Comparison of ENCODE assay signal across 15 cellular contexts in genomic region chr4:77742054-77742453, GRCh38.
DNase-seq lines count a peak whose midpoint lies in the region; ATAC-seq, FAIRE-seq and TF ChIP-seq lines count a peak whose summit lies in the region.
"Had no signal": no experiment of that assay in that cellular context is flagged by ENCODE, and none has a peak within 500 bp of the region (broad histone marks: within the 10 kb centered on the region; RNA-seq: fewer than 3 reads in every experiment).

No MANE protein-coding gene starts in this region.

- H3K79me2 ChIP-seq in K562 (ENCODE audit: control insufficient read depth, insufficient read depth, low read length): no peaks in the 10 kb centered on the region

- BruUV-seq in MCF 10A (replicated peaks; lab: Mats Ljungman, UMichigan) (no TSS peak), K562 (replicated peaks; lab: Mats Ljungman, UMichigan) (no TSS peak)

- H4K20me1 ChIP-seq in K562 (replicated peaks; ENCODE audit: control insufficient read depth, insufficient read depth, low read length): no peaks in the 10 kb centered on the region

- H3K9me3 ChIP-seq in breast epithelium (no peaks in the 10 kb centered on the region), K562 (replicated peaks; ENCODE audit: control insufficient read depth, insufficient read depth, low read depth, low read length) (no peaks in the 10 kb centered on the region; the same call in 1 of the 2 replicates), prostate gland (no peaks in the 10 kb centered on the region)

- 88% methylated on average over 2 of the region's 2 CpGs for WGBS in K562 (ENCODE audit: insufficient coverage, low coverage, missing lambda C conversion rate)
- 51% methylated on average over 2 of the region's 2 CpGs for WGBS in prostate gland

- peaks cover 31% of the 10 kb centered on the region for H3K36me3 Mint-ChIP-seq in MCF 10A (ENCODE audit: insufficient read depth, unreplicated experiment)

- H3K4me1 ChIP-seq in breast epithelium (no peaks in the 10 kb centered on the region), K562 (replicated peaks in 1 of 2; ENCODE audit: control insufficient read depth in 2 of 2, insufficient read depth in 2 of 2, low read length in 2 of 2) (no peaks in the 10 kb centered on the region), prostate gland (replicated peaks) (no peaks in the 10 kb centered on the region)

- intact Hi-C loops in MCF 10A (cut with micrococcal nuclease): loop anchor here (10.0 kb wide), 1 partner anchor 73 kb away; the partner anchor contains the start of gene CNOT6L
- intact Hi-C loops in breast epithelium (cut with DNase I; ENCODE audit: low total_unique reads): no loop called here
- intact Hi-C loops in K562 (cut with micrococcal nuclease): loop anchor here (10.0 kb wide), 1 partner anchor 73 kb away; the partner anchor contains the start of gene CNOT6L
- intact Hi-C loops in prostate gland (cut with DNase I): no loop called here

- peak overlapping the region; percentile 32 for H3K27ac Mint-ChIP-seq in MCF 10A (ENCODE audit: low read depth, unreplicated experiment)

- H3K36me3 ChIP-seq in breast epithelium: no peaks in the 10 kb centered on the region
- H3K36me3 ChIP-seq in K562 (ENCODE audit: control insufficient read depth, insufficient read depth, low read length): peaks cover 18% of the 10 kb centered on the region; the same call in 2 of the 3 replicates
- no peaks in the 10 kb centered on the region for H3K36me3 ChIP-seq in prostate gland

- no peak overlapping the region for H3K4me2 ChIP-seq in K562 (ENCODE audit: insufficient read depth, low read length)

- DNase-seq in MCF 10A (ENCODE audit: unreplicated experiment) (peak; percentile 45), breast epithelium (ENCODE audit: low spot score in 2 of 2) (no peak), K562 (ENCODE audit: extremely low read depth in 1 of 4, low spot score in 3 of 4) (no peak), fibroblast of pulmonary artery (ENCODE audit: low read depth) (peak; percentile 63), prostate gland (ENCODE audit: low spot score) (peak; percentile 10), GM03348 (ENCODE audit: low spot score) (no peak), ACHN (no peak), occipital lobe (lab: John Stamatoyannopoulos, UW) (no peak)
- DNase-seq: COR-L47; Kasumi-1; NCI-H1417; NCI-H187 treated with DMSO at 0.1 percent for 48 hours; NK-92 treated with Interleukin-12 subunit alpha and Interleukin-12 subunit beta, amount 100 ng/mL, for 24 hours; SIG-M5 had no signal

- no peak for ATAC-seq in K562

- no peaks in the 10 kb centered on the region for H3K9me1 ChIP-seq in K562 (ENCODE audit: control insufficient read depth, insufficient read depth, low read length)

- FAIRE-seq in K562 (lab: Jason Lieb, UNC): no peak

- in situ Hi-C loops in K562 (cut with MboI): no loop called here
- in situ Hi-C loops in ACHN (cut with HindIII; ENCODE audit: low pct_ligation_motif_present, low pct_unique_long_range_greater_than_20kb, low sequenced_read_pairs): no loop called here

- H3K27me3 ChIP-seq in breast epithelium (no peaks in the 10 kb centered on the region), K562 (ENCODE audit: control insufficient read depth in 2 of 2, insufficient read depth in 2 of 2, low read length in 2 of 2) (no peaks in the 10 kb centered on the region), prostate gland (replicated peaks; ENCODE audit: insufficient read depth) (no peaks in the 10 kb centered on the region)

- CTCF ChIA-PET in MCF 10A (lab: Yijun Ruan, JAX) (interaction anchor here (0.6 to 0.7 kb wide), 2 partner anchors 123 to 586 kb away, joined by 3 read pairs; no protein-coding TSS in a partner anchor), K562 (lab: Yijun Ruan, JAX; ENCODE audit: low intra/inter-chr PET ratio) (no interaction called here)

- TF ChIP-seq RAD21 in K562 (CRISPR knock-in tag; conservative IDR thresholded peaks at IDR 0.05 in 1 of 2, IDR thresholded peaks at IDR 0.05 in 1 of 2): no peak

- TF ChIP-seq CTCF in MCF 10A (IDR thresholded peaks at IDR 0.05; ENCODE audit: unreplicated experiment) (no peak), breast epithelium (IDR thresholded peaks at IDR 0.05) (no peak), K562 (IDR thresholded peaks at IDR 0.05 in 2 of 3, conservative IDR thresholded peaks at IDR 0.05 in 1 of 3; ENCODE audit: insufficient read depth in 2 of 3, low read depth in 1 of 3, low read length in 3 of 3) (no peak), fibroblast of pulmonary artery (IDR thresholded peaks at IDR 0.05; ENCODE audit: low read length, missing control alignments) (no peak), prostate gland (IDR thresholded peaks at IDR 0.05) (no peak)

- TF ChIP-seq POLR2A in breast epithelium (IDR thresholded peaks at IDR 0.05) (no peak), K562 (conservative IDR thresholded peaks at IDR 0.05) (no peak), prostate gland (IDR thresholded peaks at IDR 0.05) (no peak)

- POLR2A ChIA-PET in MCF 10A (lab: Yijun Ruan, JAX) (interaction anchor here (0.6 to 2.8 kb wide), 15 partner anchors 9 to 1439 kb away, joined by 3 to 24 read pairs (median 4); partner anchors contain the start of genes CNOT6L and MRPL1), K562 (lab: Yijun Ruan, JAX) (no interaction called here)

- TF ChIP-seq EP300 in K562 (IDR thresholded peaks at IDR 0.05; ENCODE audit: low read length): no peak

- H3K9ac ChIP-seq in K562 (ENCODE audit: insufficient read depth in 1 of 2, low read depth in 2 of 2, low read length in 2 of 2): no peak overlapping the region

- no peaks in the 10 kb centered on the region for H3K27me3 Mint-ChIP-seq in MCF 10A (ENCODE audit: insufficient read depth, unreplicated experiment)

- no peak overlapping the region for H3K27ac ChIP-seq in breast epithelium
- no peak overlapping the region for H3K27ac ChIP-seq in K562 (ENCODE audit: extremely low read depth, low read depth, low read length)
- no peak overlapping the region for H3K27ac ChIP-seq in prostate gland
- H3K27ac ChIP-seq: C4-2B had no signal

- no peak overlapping the region for H3K4me3 Mint-ChIP-seq in MCF 10A (ENCODE audit: unreplicated experiment)

- no peak overlapping the region for H2AFZ ChIP-seq in K562 (ENCODE audit: low read depth, low read length)

- no peaks in the 10 kb centered on the region for H3K9me3 Mint-ChIP-seq in MCF 10A (ENCODE audit: unreplicated experiment)

- H3K4me1 Mint-ChIP-seq in MCF 10A (ENCODE audit: insufficient read depth, unreplicated experiment): peaks cover 13% of the 10 kb centered on the region

- no peak overlapping the region for H3K4me3 ChIP-seq in breast epithelium
- H3K4me3 ChIP-seq in K562: no peak overlapping the region
- no peak overlapping the region for H3K4me3 ChIP-seq in fibroblast of pulmonary artery (replicated peaks; ENCODE audit: low read depth, low read length)
- no peak overlapping the region for H3K4me3 ChIP-seq in prostate gland

TF ChIP-seq in K562, 482 proteins besides CTCF, POLR2A, EP300 and RAD21:
- TF ChIP-seq CEBPB (tag; IDR thresholded peaks at IDR 0.05) (peak; percentile 57), C11orf30 (IDR thresholded peaks at IDR 0.05; ENCODE audit: low read depth) (peak; percentile 56), ZNF316 (IDR thresholded peaks at IDR 0.05) (peak; percentile 70; the same call in 1 of the 2 replicates), KAT8 (IDR thresholded peaks at IDR 0.05; ENCODE audit: low read depth) (no peak)

Comparison
In these comparisons a context has a peak if more than half of its experiments do, and no peak if none do; other contexts are left out.
1. DNase-seq: peak in MCF 10A (single experiment), fibroblast of pulmonary artery (single experiment) and prostate gland (single experiment); none in breast epithelium (0 of 2), K562 (0 of 4), GM03348 (single experiment), ACHN (single experiment) and occipital lobe (single experiment).
2. intact Hi-C loops: an anchor here in MCF 10A (10.0 kb wide) and K562 (10.0 kb wide); none called in breast epithelium and prostate gland.